12 cellular contexts compared by ENCODE assay signal in genomic region chr1:65167544-65167943, GRCh38.
"Had no signal": no experiment of that assay in that cellular context is flagged by ENCODE, and none has a peak within 500 bp of the region (broad histone marks: within the 10 kb centered on the region; RNA-seq: fewer than 3 reads in every experiment).

No MANE protein-coding gene starts in this region.

- H2AFZ ChIP-seq: parathyroid adenoma had no signal

- H3K9me3 ChIP-seq: heart right ventricle, stomach, thyroid gland, uterus had no signal

- H3K27ac ChIP-seq: coronary artery, parathyroid adenoma, thyroid gland, uterus had no signal

- H3K36me3 ChIP-seq: heart right ventricle, stomach, thyroid gland, uterus had no signal

- H3K4me1 ChIP-seq: parathyroid adenoma, thyroid gland, uterus had no signal

- H3K4me3 ChIP-seq: coronary artery, heart right ventricle, stomach, thyroid gland, uterus had no signal

- H3K79me2 ChIP-seq: parathyroid adenoma had no signal

- DNase-seq: activated naive CD4-positive, alpha-beta T cell treated with anti-CD3 and anti-CD28 coated beads, Interleukin-2, amount 10 ng/mL, durations not matched to agents 7 days and 5 days; central memory CD4-positive, alpha-beta T cell; effector CD4-positive, alpha-beta T cell; foreskin melanocyte; mesenchymal stem cell; small intestine; stomach; thyroid gland; uterus had no signal
